23 cellular contexts compared by ENCODE assay signal in genomic region chrX:47838361-47838760, GRCh38. TPM values are rescaled to one million over a fixed set of nuclear protein-coding genes. Genes with fewer than 3 reads are reported as not detected.
DNase-seq lines count a peak whose midpoint lies in the region; ATAC-seq, FAIRE-seq and TF ChIP-seq lines count a peak whose summit lies in the region.
"Had no signal": no experiment of that assay in that cellular context is flagged by ENCODE, and none has a peak within 500 bp of the region (broad histone marks: within the 10 kb centered on the region; RNA-seq: fewer than 3 reads in every experiment).

No MANE protein-coding gene starts in this region.

- TF ChIP-seq EP300 in HepG2 (IDR thresholded peaks at IDR 0.05; ENCODE audit: low read depth in 2 of 2, low read length in 2 of 2), result no peak
- no peak for TF ChIP-seq EP300 in HepG2 (CRISPR knock-in tag; IDR thresholded peaks at IDR 0.05; ENCODE audit: borderline replicate concordance)

- DNase-seq in HepG2 (ENCODE audit: low spot score) (no peak), right lobe of liver (no peak), SK-N-MC (ENCODE audit: low read depth, low spot score) (no peak), endodermal cell (no peak), hypothalamus (lab: John Stamatoyannopoulos, UW) (no peak), NCI-H146 treated with DMSO at 0.1 percent for 48 hours (lab: John Stamatoyannopoulos, UW; ENCODE audit: unreplicated experiment) (no peak), H7 (no peak), progenitor cell of endocrine pancreas (ENCODE audit: low spot score, unreplicated experiment) (no peak)
- DNase-seq: activated CD4-positive, alpha-beta memory T cell treated with anti-CD3 and anti-CD28 coated beads for 36 hours; activated T-cell treated with anti-CD3 and anti-CD28 coated beads, Interleukin-2, amount 50 U/mL, for 24 hours; CD8-positive, alpha-beta T cell; cortex of kidney; GOT3; kidney; NCI-H2107; NCI-H510A treated with DMSO at 0.1 percent for 48 hours; stimulated activated CD4-positive, alpha-beta T cell treated with anti-CD3 and anti-CD28 coated beads, Interleukin-4, amount 100 ng/mL, for 4 hours; substantia nigra; T-cell had no signal

- H3K4me3 ChIP-seq in HepG2 (replicated peaks in 1 of 3; ENCODE audit: insufficient read depth in 1 of 3, low read depth in 2 of 3, low read length in 3 of 3), result no peak overlapping the region
- no peak overlapping the region for H3K4me3 ChIP-seq in right lobe of liver
- peak overlapping the region; percentile 82 for H3K4me3 ChIP-seq in SK-N-MC
- H3K4me3 ChIP-seq in endodermal cell (ENCODE audit: low read length), result peak overlapping the region; percentile 93
- no peak overlapping the region for H3K4me3 ChIP-seq in H7 (ENCODE audit: insufficient read depth, low read depth, low read length)
- H3K4me3 ChIP-seq: lung, skin epidermis had no signal

- TF ChIP-seq CTCF in HepG2 (CRISPR knock-in tag; IDR thresholded peaks at IDR 0.05), result no peak
- no peak for TF ChIP-seq CTCF in right lobe of liver (IDR thresholded peaks at IDR 0.05)
- TF ChIP-seq CTCF in endodermal cell (conservative IDR thresholded peaks at IDR 0.05), result no peak
- no peak for TF ChIP-seq CTCF in progenitor cell of endocrine pancreas (IDR thresholded peaks at IDR 0.05; ENCODE audit: unreplicated experiment)

- no peak overlapping the region for H3K27ac Mint-ChIP-seq in endodermal cell
- no peak overlapping the region for H3K27ac Mint-ChIP-seq in progenitor cell of endocrine pancreas
- H3K27ac Mint-ChIP-seq: activated T-cell treated with anti-CD3 and anti-CD28 coated beads, Interleukin-2, amount 50 U/mL, for 24 hours had no signal

- POLR2A ChIA-PET in HepG2 (lab: Yijun Ruan, JAX), result no interaction called here

- H3K4me2 ChIP-seq in HepG2 (ENCODE audit: low read depth, low read length), result no peak overlapping the region

- peaks cover 18% of the 10 kb centered on the region for H3K4me1 Mint-ChIP-seq in endodermal cell
- H3K4me1 Mint-ChIP-seq in progenitor cell of endocrine pancreas (ENCODE audit: low read depth), result peaks cover 19% of the 10 kb centered on the region

- intact Hi-C loops in HepG2 (cut with micrococcal nuclease; ENCODE audit: unreplicated experiment) (no loop called here), right lobe of liver (cut with DNase I) (no loop called here)

- no peak for TF ChIP-seq RAD21 in HepG2 (CRISPR knock-in tag; IDR thresholded peaks at IDR 0.05)

- no peaks in the 10 kb centered on the region for H3K36me3 ChIP-seq in HepG2 (replicated peaks in 1 of 2; ENCODE audit: control insufficient read depth in 1 of 2, insufficient read depth in 2 of 2, low read length in 2 of 2)
- no peaks in the 10 kb centered on the region for H3K36me3 ChIP-seq in right lobe of liver
- H3K36me3 ChIP-seq in SK-N-MC (ENCODE audit: insufficient read depth, low read length), result no peaks in the 10 kb centered on the region; the same call in 1 of the 2 replicates
- H3K36me3 ChIP-seq in endodermal cell (ENCODE audit: control insufficient read depth, insufficient read depth, low read length), result no peaks in the 10 kb centered on the region
- H3K36me3 ChIP-seq in H7 (replicated peaks; ENCODE audit: control insufficient read depth, insufficient read depth, low read length), result no peaks in the 10 kb centered on the region

- no peak for ATAC-seq in HepG2
- no peak for ATAC-seq in right lobe of liver
- ATAC-seq: activated naive CD4-positive, alpha-beta T cell treated with anti-CD3 and anti-CD28 coated beads, Interleukin-2, amount 50 U/mL, for 72 hours; CD8-positive, alpha-beta T cell; T-cell had no signal

- H3K27ac ChIP-seq in HepG2 (ENCODE audit: extremely low read length, insufficient read depth, low read length) (no peak overlapping the region), right lobe of liver (no peak overlapping the region), SK-N-MC (no peak overlapping the region), endodermal cell (ENCODE audit: low read depth, low read length) (no peak overlapping the region)
- H3K27ac ChIP-seq: VCaP had no signal

- no peak overlapping the region for H3K4me3 Mint-ChIP-seq in endodermal cell
- no peak overlapping the region for H3K4me3 Mint-ChIP-seq in progenitor cell of endocrine pancreas (ENCODE audit: low read depth)

- no peaks in the 10 kb centered on the region for H3K79me2 ChIP-seq in HepG2 (ENCODE audit: insufficient read depth, low read length)

- H3K9me3 Mint-ChIP-seq in endodermal cell, result peaks cover 56% of the 10 kb centered on the region
- peaks cover 10% of the 10 kb centered on the region for H3K9me3 Mint-ChIP-seq in progenitor cell of endocrine pancreas (ENCODE audit: low read depth)
- H3K9me3 Mint-ChIP-seq: activated CD4-positive, alpha-beta memory T cell treated with anti-CD3 and anti-CD28 coated beads for 36 hours; activated naive CD4-positive, alpha-beta T cell treated with anti-CD3 and anti-CD28 coated beads, Interleukin-2, amount 50 U/mL, for 72 hours; activated T-cell treated with anti-CD3 and anti-CD28 coated beads, Interleukin-2, amount 50 U/mL, for 24 hours; CD8-positive, alpha-beta T cell; T-cell had no signal

- no peaks in the 10 kb centered on the region for H4K20me1 ChIP-seq in HepG2 (ENCODE audit: insufficient read depth, low read length)

- TF ChIP-seq POLR2A in HepG2 (IDR thresholded peaks at IDR 0.05; ENCODE audit: insufficient read depth in 1 of 2, low read depth in 2 of 2, low read length in 2 of 2), result no peak
- TF ChIP-seq POLR2A in right lobe of liver (IDR thresholded peaks at IDR 0.05), result no peak

- H3K36me3 Mint-ChIP-seq in endodermal cell (ENCODE audit: low read depth) (peaks cover 4% of the 10 kb centered on the region), progenitor cell of endocrine pancreas (ENCODE audit: insufficient read depth) (peaks cover 1% of the 10 kb centered on the region)

- H3K4me1 ChIP-seq in HepG2 (ENCODE audit: insufficient read depth, low read length), result peaks cover 6% of the 10 kb centered on the region; the same call in 1 of the 2 replicates
- no peaks in the 10 kb centered on the region for H3K4me1 ChIP-seq in right lobe of liver
- H3K4me1 ChIP-seq in endodermal cell (ENCODE audit: control insufficient read depth, insufficient read depth, low read length), result no peaks in the 10 kb centered on the region

- CTCF ChIA-PET in HepG2 (lab: Yijun Ruan, JAX; ENCODE audit: low intra/inter-chr PET ratio, low total read pairs), result no interaction called here

- H3K27me3 Mint-ChIP-seq in endodermal cell (ENCODE audit: insufficient read depth) (no peaks in the 10 kb centered on the region), progenitor cell of endocrine pancreas (no peaks in the 10 kb centered on the region)
- H3K27me3 Mint-ChIP-seq: activated CD4-positive, alpha-beta memory T cell treated with anti-CD3 and anti-CD28 coated beads for 36 hours; T-cell had no signal

- BruUV-seq in HepG2 (replicated peaks; lab: Mats Ljungman, UMichigan), result no TSS peak

- 84% methylated on average over 1 of the region's 1 CpG for WGBS in HepG2 (ENCODE audit: low lambda C conversion rate)
- 25% methylated on average over 1 of the region's 1 CpG for WGBS in right lobe of liver (ENCODE audit: insufficient coverage, low coverage, low lambda C conversion rate, missing lambda C conversion rate)
- no CpG with 5 or more reads among the region's 1 CpG for WGBS in endodermal cell (ENCODE audit: insufficient coverage in 1 of 2, insufficient read length in 1 of 2), 2 experiments

- no peak overlapping the region for H2AFZ ChIP-seq in HepG2 (ENCODE audit: low read length)

- FAIRE-seq in HepG2 (lab: Jason Lieb, UNC), result no peak

- H3K9me3 ChIP-seq in HepG2 (ENCODE audit: low read length) (no peaks in the 10 kb centered on the region), right lobe of liver (no peaks in the 10 kb centered on the region), SK-N-MC (ENCODE audit: low read depth, low read length) (no peaks in the 10 kb centered on the region), endodermal cell (ENCODE audit: control insufficient read depth, low read length) (no peaks in the 10 kb centered on the region)

- in situ Hi-C loops in HepG2 (cut with HindIII; ENCODE audit: extremely low pct_ligation_motif_present, low pct_unique_long_range_greater_than_20kb), result no loop called here

- no peaks in the 10 kb centered on the region for H3K27me3 ChIP-seq in HepG2 (ENCODE audit: control insufficient read depth in 1 of 2, insufficient read depth in 2 of 2, low read length in 2 of 2)
- no peaks in the 10 kb centered on the region for H3K27me3 ChIP-seq in right lobe of liver
- no peaks in the 10 kb centered on the region for H3K27me3 ChIP-seq in endodermal cell (ENCODE audit: control insufficient read depth, insufficient read depth, low read length, poor library complexity, severe bottlenecking)
- H3K27me3 ChIP-seq in H7 (ENCODE audit: control insufficient read depth, insufficient read depth, low read length), result no peaks in the 10 kb centered on the region

- H3K9ac ChIP-seq in HepG2 (ENCODE audit: insufficient read depth, low read depth, low read length), result no peak overlapping the region
- H3K9ac ChIP-seq in SK-N-MC (ENCODE audit: insufficient read length), result peak overlapping the region; percentile 65
- H3K9ac ChIP-seq in endodermal cell (ENCODE audit: extremely low read depth, low read length, poor library complexity, severe bottlenecking), result no peak overlapping the region

RNA-seq across cellular contexts. Expression of gene ZNF81, which starts 1.7 kb away (rescaled TPM):
- total RNA-seq in HepG2 (2016; rRNA removed; fragmentation: Illumina TruSeq; extraction: Trizol), result 3.2 and 3.8 TPM in 2 replicates
- total RNA-seq in HepG2 (2016; cell fraction: cytosol; rRNA removed; fragmentation: Illumina TruSeq; extraction: Trizol; ENCODE audit: low read depth), result 24.7 and 27.8 TPM in 2 replicates
- 3.4 and 4.3 TPM in 2 replicates for total RNA-seq in HepG2 (2016; cell fraction: insoluble cytoplasmic fraction; rRNA removed; fragmentation: Illumina TruSeq; extraction: Trizol)
- total RNA-seq in HepG2 (2016; cell fraction: membrane; rRNA removed; fragmentation: Illumina TruSeq; extraction: Trizol), result 4.7 and 4.8 TPM in 2 replicates
- total RNA-seq in HepG2 (2016; cell fraction: nucleus; rRNA removed; fragmentation: Illumina TruSeq; extraction: Trizol), result 5.3 and 5.4 TPM in 2 replicates
- polyA plus RNA-seq in HepG2 (2011; rRNA removed), result 1.4 and 1.5 TPM in 2 replicates
- polyA plus RNA-seq in HepG2 (2011; cell fraction: cytosol; rRNA removed), result 0.51 and 0.94 TPM in 2 replicates
- polyA plus RNA-seq in HepG2 (2011; cell fraction: nucleus; rRNA removed), result 2.5 and 3.1 TPM in 2 replicates
- polyA plus RNA-seq in HepG2 (2012), result 0.64 and 1.5 TPM in 2 replicates
- polyA plus RNA-seq in HepG2 (2016; cell fraction: cytosol; fragmentation: Illumina TruSeq; extraction: Trizol; ENCODE audit: low read depth), result 0.80 and 1.2 TPM in 2 replicates
- 0.85 and 1.4 TPM in 2 replicates for polyA plus RNA-seq in HepG2 (2016; cell fraction: insoluble cytoplasmic fraction; fragmentation: Illumina TruSeq; extraction: Trizol; ENCODE audit: low read depth)
- 0.50 and 0.58 TPM in 2 replicates for polyA plus RNA-seq in HepG2 (2016; cell fraction: membrane; fragmentation: Illumina TruSeq; extraction: Trizol; ENCODE audit: low read depth)
- polyA plus RNA-seq in HepG2 (2016; cell fraction: nucleus; fragmentation: Illumina TruSeq; extraction: Trizol; ENCODE audit: insufficient read depth, low read depth), result 5.4 and 8.8 TPM in 2 replicates
- polyA minus RNA-seq in HepG2 (2011; rRNA and poly(A)+ RNA removed; ENCODE audit: low replicate concordance), result 4.4 and 43.1 TPM in 2 replicates
- polyA minus RNA-seq in HepG2 (2011; cell fraction: cytosol; rRNA and poly(A)+ RNA removed), result 0.97 and 0.99 TPM in 2 replicates
- 7.3 and 8.8 TPM in 2 replicates for polyA minus RNA-seq in HepG2 (2011; cell fraction: nucleus; rRNA and poly(A)+ RNA removed)
- 1 to 10 TPM; 2.4 to 3.8 (median 3.3) TPM for total RNA-seq in right lobe of liver
- 10 to 100 TPM in 1 of 2 donors, 1 to 10 TPM in 1; 9.8 to 12.6 TPM for total RNA-seq in endodermal cell
- 4.8 TPM for polyA plus RNA-seq in endodermal cell (2013, experiment 1 of 2)
- 4.5 TPM for polyA plus RNA-seq in endodermal cell (2013, experiment 2 of 2)
- 3.7 and 3.9 TPM in 2 replicates for total RNA-seq in H7 (2014; rRNA removed; shearing (Covaris generic))
- total RNA-seq in progenitor cell of endocrine pancreas, result 10.9 and 12.2 TPM in 2 replicates

Comparison
In these comparisons a context has a peak if more than half of its experiments do, and no peak if none do; other contexts are left out.
1. H3K4me3 ChIP-seq: peak in SK-N-MC (single experiment) and endodermal cell (single experiment); none in HepG2 (0 of 3), right lobe of liver (0 of 3) and H7 (single experiment).